Comparison of ENCODE assay signal across 28 cellular contexts in genomic region chr10:132355754-132356153, GRCh38.
"Had no signal": no experiment of that assay in that cellular context is flagged by ENCODE, and none has a peak within 500 bp of the region (broad histone marks: within the 10 kb centered on the region; RNA-seq: fewer than 3 reads in every experiment).

No MANE protein-coding gene starts in this region.

- H3K27me3 Mint-ChIP-seq: activated CD4-positive, alpha-beta T cell treated with anti-CD3 and anti-CD28 coated beads for 36 hours; effector memory CD8-positive, alpha-beta T cell; naive B cell; stimulated activated memory B cell treated with anti-CD40 and anti-IgM and Interleukin-4, amounts not matched to agents 10 μg/mL and 1 μg/mL and 100 μg/mL, for 72 hours; T-cell had no signal

- H3K27ac ChIP-seq: colonic mucosa, gastroesophageal sphincter, prostate gland, sigmoid colon, stomach, tibial artery, upper lobe of right lung had no signal

- H3K36me3 Mint-ChIP-seq: naive B cell, T-cell had no signal

- H3K4me3 ChIP-seq: colonic mucosa, gastroesophageal sphincter, prostate gland, sigmoid colon, stomach, tibial artery, upper lobe of right lung had no signal

- H3K9me3 Mint-ChIP-seq: effector memory CD8-positive, alpha-beta T cell; immature natural killer cell; mesothelial cell of epicardium; naive B cell; T-cell had no signal

- H3K27me3 ChIP-seq: colonic mucosa, gastroesophageal sphincter, sigmoid colon, stomach, tibial artery, upper lobe of right lung had no signal

- H3K27ac Mint-ChIP-seq: activated CD4-positive, alpha-beta T cell treated with anti-CD3 and anti-CD28 coated beads for 36 hours; immature natural killer cell; mesothelial cell of epicardium; naive B cell; stimulated activated memory B cell treated with anti-CD40 and anti-IgM and Interleukin-4, amounts not matched to agents 10 μg/mL and 1 μg/mL and 100 μg/mL, for 72 hours; T-cell; T-helper 2 cell treated with Interferon-gamma antibody and Interleukin-4, amounts not matched to agents 5 μg/mL and 100 μg/mL, for 36 hours had no signal

- H3K36me3 ChIP-seq: colonic mucosa, prostate gland, upper lobe of right lung had no signal

- ATAC-seq: activated CD4-positive, alpha-beta T cell treated with anti-CD3 and anti-CD28 coated beads for 36 hours; effector memory CD8-positive, alpha-beta T cell; gastroesophageal sphincter; left colon; stimulated activated memory B cell treated with anti-CD40 and anti-IgM and Interleukin-4, amounts not matched to agents 10 μg/mL and 1 μg/mL and 100 μg/mL, for 72 hours; T-cell; upper lobe of right lung had no signal

- H3K4me1 Mint-ChIP-seq: activated CD4-positive, alpha-beta T cell treated with anti-CD3 and anti-CD28 coated beads for 36 hours; mesothelial cell of epicardium had no signal

- H3K4me1 ChIP-seq: colonic mucosa, gastroesophageal sphincter, prostate gland, sigmoid colon, tibial artery, upper lobe of right lung had no signal

- DNase-seq: activated CD4-positive, alpha-beta T cell treated with anti-CD3 and anti-CD28 coated beads for 36 hours; activated CD4-positive, CD25-positive, alpha-beta regulatory T cell; activated gamma-delta T cell; activated naive CD4-positive, alpha-beta T cell treated with anti-CD3 and anti-CD28 coated beads, Interleukin-2, amount 50 U/mL, for 16 hours; activated T-cell treated with anti-CD3 and anti-CD28 coated beads for 4 hours; amniotic stem cell; colonic mucosa; effector memory CD8-positive, alpha-beta T cell; head of caudate nucleus; immature natural killer cell; kidney; left colon; naive B cell; retina; small intestine; stimulated activated CD4-positive, alpha-beta T cell treated with anti-CD3 and anti-CD28 coated beads, Interleukin-1b, Interleukin-23, amount 100 ng/mL, for 48 hours; stimulated activated CD4-positive, alpha-beta T cell treated with anti-CD3 and anti-CD28 coated beads, Interleukin-4, amount 100 ng/mL, for 4 hours; stimulated activated CD8-positive, alpha-beta memory T cell treated with anti-CD3 and anti-CD28 coated beads, Interleukin-4, amount 100 ng/mL, for 48 hours; stomach had no signal

- H3K9me3 ChIP-seq: colonic mucosa, gastroesophageal sphincter, prostate gland, sigmoid colon, stomach, tibial artery, upper lobe of right lung had no signal

- H3K4me3 Mint-ChIP-seq: activated CD4-positive, alpha-beta T cell treated with anti-CD3 and anti-CD28 coated beads for 36 hours; effector memory CD8-positive, alpha-beta T cell; immature natural killer cell; mesothelial cell of epicardium; naive B cell; stimulated activated memory B cell treated with anti-CD40 and anti-IgM and Interleukin-4, amounts not matched to agents 10 μg/mL and 1 μg/mL and 100 μg/mL, for 72 hours; T-cell; T-helper 2 cell treated with Interferon-gamma antibody and Interleukin-4, amounts not matched to agents 5 μg/mL and 100 μg/mL, for 36 hours had no signal
